ENCODE assay signal across 19 cellular contexts in the genomic region with DNA sequence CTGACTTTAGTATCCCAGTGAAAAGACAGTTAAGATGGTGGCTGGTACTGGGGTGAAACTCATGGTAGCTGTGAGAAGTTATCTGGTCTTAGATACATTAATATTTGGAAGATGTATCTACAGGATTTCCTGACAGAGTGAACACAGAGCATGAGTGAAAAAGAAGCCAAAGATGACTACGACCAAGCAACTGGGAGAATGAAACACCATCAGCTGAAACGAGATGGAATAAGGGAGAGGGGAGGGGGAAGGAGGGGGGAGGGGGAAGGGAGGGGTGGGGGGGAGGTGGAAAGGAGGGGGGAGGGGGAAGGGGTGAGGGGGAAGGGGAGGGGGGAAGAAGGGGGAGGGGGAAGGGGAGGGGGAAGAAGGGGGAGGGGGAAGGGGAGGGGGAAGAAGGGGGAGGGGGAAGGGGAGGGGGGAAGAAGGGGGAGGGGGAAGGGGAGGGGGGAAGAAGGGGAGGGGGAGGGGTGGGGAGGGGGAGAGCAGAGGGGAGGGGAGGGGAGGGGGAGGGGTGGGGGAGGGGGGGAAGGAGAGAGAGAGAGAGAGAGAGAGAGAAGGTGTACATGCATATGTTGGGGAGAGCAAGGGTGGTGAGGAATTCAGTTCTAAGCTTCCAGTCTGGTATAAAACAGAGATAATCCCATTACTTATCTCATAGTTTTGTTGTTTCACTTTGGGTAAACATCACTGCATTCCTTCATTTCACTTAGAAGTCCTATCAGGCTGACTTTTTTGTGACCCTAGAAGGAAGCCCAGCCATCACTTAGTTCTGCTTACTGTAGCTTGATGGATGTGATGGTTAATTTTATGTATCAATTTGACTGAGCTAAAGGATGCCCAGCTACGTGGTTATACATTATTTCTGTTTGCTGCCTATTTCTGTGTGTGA.
A peak's percentile ranks its signal among the peaks of the same experiment; 100 is the strongest.
DNase-seq lines count a peak whose midpoint lies in the region; ATAC-seq and TF ChIP-seq lines count a peak whose summit lies in the region.
"Had no signal": no experiment of that assay in that cellular context is flagged by ENCODE, and none has a peak within 500 bp of the region (broad histone marks: within the 10 kb centered on the region; RNA-seq: fewer than 3 reads in every experiment).

No MANE protein-coding gene starts in this region.

- peaks cover 29 to 48% of the 10 kb centered on the region in 2 experiments for H3K79me1 ChIP-seq in IMR-90 (ENCODE audit: low read depth in 1 of 2, low read length in 2 of 2)

- H3K27ac Mint-ChIP-seq in activated CD8-positive, alpha-beta T cell treated with anti-CD3 and anti-CD28 coated beads, Interleukin-2, amount 10 ng/mL, durations not matched to agents 7 days and 5 days, result peak overlapping the region; percentile 16
- H3K27ac Mint-ChIP-seq in mesothelial cell of epicardium, result peak overlapping the region; percentile 77

- in situ Hi-C loops in IMR-90 (cut with MboI; ENCODE audit: low sequenced_read_pairs), result no loop called here

- H3K9ac ChIP-seq in IMR-90 (ENCODE audit: low read depth, low read length), result no peak overlapping the region

- no peak overlapping the region for H3K4me3 Mint-ChIP-seq in activated CD8-positive, alpha-beta T cell treated with anti-CD3 and anti-CD28 coated beads, Interleukin-2, amount 10 ng/mL, durations not matched to agents 7 days and 5 days
- H3K4me3 Mint-ChIP-seq in mesothelial cell of epicardium, result no peak overlapping the region

- H2AFZ ChIP-seq in IMR-90 (replicated peaks; ENCODE audit: low read length, poor library complexity), result no peak overlapping the region

- H3K27me3 Mint-ChIP-seq in activated CD8-positive, alpha-beta T cell treated with anti-CD3 and anti-CD28 coated beads, Interleukin-2, amount 10 ng/mL, durations not matched to agents 7 days and 5 days (ENCODE audit: low read depth), result no peaks in the 10 kb centered on the region
- no peaks in the 10 kb centered on the region for H3K27me3 Mint-ChIP-seq in mesothelial cell of epicardium (ENCODE audit: low read depth)
- H3K27me3 Mint-ChIP-seq: CD4-positive, alpha-beta memory T cell; naive thymus-derived CD4-positive, alpha-beta T cell had no signal

- BruUV-seq in IMR-90 (replicated peaks; lab: Mats Ljungman, UMichigan), result no TSS peak

- no peak overlapping the region for H4K8ac ChIP-seq in IMR-90 (ENCODE audit: low read depth in 2 of 2, low read length in 2 of 2)

- no peak overlapping the region for H2BK120ac ChIP-seq in IMR-90 (ENCODE audit: low read depth, low read length)

- no peak overlapping the region for H2AK5ac ChIP-seq in IMR-90 (ENCODE audit: low read depth, low read length)

- no peak for TF ChIP-seq RAD21 in IMR-90 (IDR thresholded peaks at IDR 0.05; ENCODE audit: low read length)

- no peaks in the 10 kb centered on the region for H3K36me3 Mint-ChIP-seq in activated CD8-positive, alpha-beta T cell treated with anti-CD3 and anti-CD28 coated beads, Interleukin-2, amount 10 ng/mL, durations not matched to agents 7 days and 5 days (ENCODE audit: low read depth)
- peaks cover 2% of the 10 kb centered on the region for H3K36me3 Mint-ChIP-seq in mesothelial cell of epicardium
- H3K36me3 Mint-ChIP-seq: CD4-positive, alpha-beta memory T cell had no signal

- H3K4me3 ChIP-seq in IMR-90 (ENCODE audit: insufficient read depth, low read depth, low read length), result no peak overlapping the region
- H3K4me3 ChIP-seq: adrenal gland, esophagus muscularis mucosa, SK-N-MC had no signal

- peaks cover 43% of the 10 kb centered on the region for H4K20me1 ChIP-seq in IMR-90 (ENCODE audit: insufficient read depth, low read length)

- no peak overlapping the region for H3K14ac ChIP-seq in IMR-90 (replicated peaks; ENCODE audit: low read depth, low read length)

- POLR2A ChIA-PET in IMR-90 (lab: Charles Lee; ENCODE audit: unreplicated experiment), result no interaction called here
- POLR2A ChIA-PET in activated CD8-positive, alpha-beta T cell treated with anti-CD3 and anti-CD28 coated beads, Interleukin-2, amount 10 ng/mL, durations not matched to agents 7 days and 5 days (lab: Charles Lee), result interaction anchor here (0.7 kb wide), 1 partner anchor 22 kb away, joined by 3 read pairs; no protein-coding TSS in a partner anchor

- no peaks in the 10 kb centered on the region for H3K36me3 ChIP-seq in IMR-90 (ENCODE audit: control insufficient read depth, insufficient read depth, low read length)
- H3K36me3 ChIP-seq: adrenal gland, esophagus muscularis mucosa had no signal

- peak; percentile 24 for DNase-seq in DMS53 (lab: John Stamatoyannopoulos, UW)
- no peak for DNase-seq in DMS53 treated with DMSO at 0.1 percent for 48 hours (lab: John Stamatoyannopoulos, UW; ENCODE audit: unreplicated experiment)
- DNase-seq in IMR-90, result peak; percentile 12
- no peak for DNase-seq in activated CD8-positive, alpha-beta T cell treated with anti-CD3 and anti-CD28 coated beads, Interleukin-2, amount 10 ng/mL, durations not matched to agents 7 days and 5 days
- no peak for DNase-seq in mesothelial cell of epicardium (ENCODE audit: low spot score in 2 of 2, unreplicated experiment in 2 of 2)
- no peak for DNase-seq in SHP77 (lab: John Stamatoyannopoulos, UW)
- no peak for DNase-seq in NCI-H524 (lab: John Stamatoyannopoulos, UW)
- DNase-seq: 8988T; adrenal gland; CD4-positive, alpha-beta memory T cell; cortex of kidney; GF-D8; left cardiac atrium; naive thymus-derived CD4-positive, alpha-beta T cell; NCI-H2171; trophoblast cell had no signal

- no peak overlapping the region for H3K56ac ChIP-seq in IMR-90 (ENCODE audit: extremely low read depth, insufficient read depth, low read length)

- H3K4me2 ChIP-seq in IMR-90 (ENCODE audit: low read depth, low read length), result 0 out of 2 replicates have a peak overlapping the region, but pooled peaks have one; percentile 26

- no peak overlapping the region for H4K5ac ChIP-seq in IMR-90 (ENCODE audit: low read depth, low read length)

- no peaks in the 10 kb centered on the region for H3K9me3 ChIP-seq in IMR-90 (ENCODE audit: control insufficient read depth, insufficient read depth, low read length)
- H3K9me3 ChIP-seq: adrenal gland, esophagus muscularis mucosa had no signal

- no peak overlapping the region for H4K91ac ChIP-seq in IMR-90 (ENCODE audit: insufficient read depth, low read depth, low read length)

- H3K27ac ChIP-seq in IMR-90 (ENCODE audit: insufficient read depth, low read length), result no peak overlapping the region
- H3K27ac ChIP-seq: adrenal gland, esophagus muscularis mucosa, SK-N-MC had no signal

- WGBS in IMR-90 (ENCODE audit: extremely low coverage in 2 of 2, insufficient read length in 1 of 2), 2 experiments, result no CpG with 5 or more reads among the region's 3 CpGs

- no peak overlapping the region for H2BK5ac ChIP-seq in IMR-90 (ENCODE audit: low read depth, low read length, poor library complexity, severe bottlenecking)

- CTCF ChIA-PET in IMR-90 (lab: Yijun Ruan, JAX), result no interaction called here
- CTCF ChIA-PET in activated CD8-positive, alpha-beta T cell treated with anti-CD3 and anti-CD28 coated beads, Interleukin-2, amount 10 ng/mL, durations not matched to agents 7 days and 5 days (lab: Charles Lee), result interaction anchor here (1.0 to 1.4 kb wide), 2 partner anchors 72 to 142 kb away, joined by 4 to 5 read pairs; no protein-coding TSS in a partner anchor

- H3K4me1 ChIP-seq in IMR-90 (ENCODE audit: control insufficient read depth, insufficient read depth, low read length), result peaks cover 6% of the 10 kb centered on the region

- no peak overlapping the region for H2BK20ac ChIP-seq in IMR-90 (ENCODE audit: low read depth, low read length)

- H2AK9ac ChIP-seq in IMR-90 (replicated peaks; ENCODE audit: low read depth, low read length, poor library complexity), result no peak overlapping the region

- H3K9me1 ChIP-seq in IMR-90 (ENCODE audit: insufficient read depth, low read length), result peaks cover 8% of the 10 kb centered on the region

- H3K18ac ChIP-seq in IMR-90 (ENCODE audit: low read depth, low read length), result no peak overlapping the region

- no peak overlapping the region for H3K4ac ChIP-seq in IMR-90 (ENCODE audit: low read depth, low read length)

- peaks cover 30% of the 10 kb centered on the region for H3K4me1 Mint-ChIP-seq in activated CD8-positive, alpha-beta T cell treated with anti-CD3 and anti-CD28 coated beads, Interleukin-2, amount 10 ng/mL, durations not matched to agents 7 days and 5 days (ENCODE audit: low read depth)
- H3K4me1 Mint-ChIP-seq in mesothelial cell of epicardium, result peaks cover 52% of the 10 kb centered on the region

- no peaks in the 10 kb centered on the region for H3K9me3 Mint-ChIP-seq in activated CD8-positive, alpha-beta T cell treated with anti-CD3 and anti-CD28 coated beads, Interleukin-2, amount 10 ng/mL, durations not matched to agents 7 days and 5 days (ENCODE audit: insufficient read depth)
- H3K9me3 Mint-ChIP-seq in mesothelial cell of epicardium, result no peaks in the 10 kb centered on the region
- H3K9me3 Mint-ChIP-seq: CD4-positive, alpha-beta memory T cell; naive thymus-derived CD4-positive, alpha-beta T cell had no signal

- no peak overlapping the region for H2BK15ac ChIP-seq in IMR-90 (ENCODE audit: low read depth, low read length)

- dilution Hi-C loops in IMR-90 (cut with HindIII; ENCODE audit: low sequenced_read_pairs, unreplicated experiment), result no loop called here

- no peak for TF ChIP-seq POLR2A in IMR-90 (IDR thresholded peaks at IDR 0.05; ENCODE audit: low read depth, low read length)

- no peak for TF ChIP-seq CTCF in IMR-90 (conservative IDR thresholded peaks at IDR 0.05; ENCODE audit: low read depth, low read length)
- TF ChIP-seq CTCF in mesothelial cell of epicardium (IDR thresholded peaks at IDR 0.05; ENCODE audit: unreplicated experiment), result no peak

- ATAC-seq in IMR-90 (ENCODE audit: low read depth) (peak; percentile 67), GM18873 (IDR thresholded peaks at IDR 0.05; ENCODE audit: low FRiP score, unreplicated experiment) (no peak)
- peak; percentile 45 for ATAC-seq in activated CD8-positive, alpha-beta T cell treated with anti-CD3 and anti-CD28 coated beads, Interleukin-2, amount 10 ng/mL, durations not matched to agents 7 days and 5 days
- ATAC-seq: left cardiac atrium; naive thymus-derived CD4-positive, alpha-beta T cell had no signal

- intact Hi-C loops in IMR-90 (cut with micrococcal nuclease), result loop anchor here (5.0 kb wide), 1 partner anchor 42 kb away; no protein-coding TSS in a partner anchor

- no peaks in the 10 kb centered on the region for H3K27me3 ChIP-seq in IMR-90 (ENCODE audit: control insufficient read depth, insufficient read depth, low read length)
- H3K27me3 ChIP-seq: adrenal gland, esophagus muscularis mucosa had no signal

- H3K23ac ChIP-seq in IMR-90 (ENCODE audit: low read depth, low read length), result no peak overlapping the region

TF ChIP-seq in IMR-90, 13 proteins besides CTCF, POLR2A, EP300 and RAD21:
- TF ChIP-seq BHLHE40 (IDR thresholded peaks at IDR 0.05; ENCODE audit: low read depth, low read length) (no peak), SMC3 (IDR thresholded peaks at IDR 0.05; ENCODE audit: low read depth, low read length) (no peak)

Comparison
In these comparisons a context has a peak if more than half of its experiments do, and no peak if none do; other contexts are left out.
1. DNase-seq: peak in DMS53 (single experiment) and IMR-90 (single experiment); none in DMS53 treated with DMSO at 0.1 percent for 48 hours (single experiment), activated CD8-positive, alpha-beta T cell treated with anti-CD3 and anti-CD28 coated beads, Interleukin-2, amount 10 ng/mL, durations not matched to agents 7 days and 5 days (single experiment), mesothelial cell of epicardium (0 of 2), SHP77 (0 of 2) and NCI-H524 (0 of 2).